Comparison of ENCODE assay signal across 17 cellular contexts in genomic region chr19:3459965-3460582, GRCh38. TPM values are rescaled to one million over a fixed set of nuclear protein-coding genes. Genes with fewer than 3 reads are reported as not detected.
A peak's percentile ranks its signal among the peaks of the same experiment; 100 is the strongest.
DNase-seq lines count a peak whose midpoint lies in the region; ATAC-seq, FAIRE-seq and TF ChIP-seq lines count a peak whose summit lies in the region.
"Had no signal": no experiment of that assay in that cellular context is flagged by ENCODE, and none has a peak within 500 bp of the region (broad histone marks: within the 10 kb centered on the region; RNA-seq: fewer than 3 reads in every experiment).

No MANE protein-coding gene starts in this region.

- H3K4me3 ChIP-seq in A549 (no peak overlapping the region), body of pancreas (no peak overlapping the region), left lung (no peak overlapping the region), gastrocnemius medialis (no peak overlapping the region), MG63 (no peak overlapping the region)

- TF ChIP-seq EP300 in A549 (IDR thresholded peaks at IDR 0.05): no peak

- FAIRE-seq in A549 (lab: Jason Lieb, UNC): no peak
- FAIRE-seq: H1 had no signal

- peak overlapping the region; percentile 91 to 95 for H3K27ac ChIP-seq in A549
- peak overlapping the region; percentile 66 to 79 (median 72) for H3K27ac ChIP-seq in body of pancreas
- H3K27ac ChIP-seq in left lung: peak overlapping the region; percentile 70 to 95
- peak overlapping the region; percentile 77 to 82 (median 79) for H3K27ac ChIP-seq in gastrocnemius medialis

- H3K4me1 Mint-ChIP-seq in activated CD4-positive, alpha-beta memory T cell treated with anti-CD3 and anti-CD28 coated beads, Interleukin-2, amount 10 ng/mL, durations not matched to agents 7 days and 5 days: peaks cover 2% of the 10 kb centered on the region
- H3K4me1 Mint-ChIP-seq: central memory CD8-positive, alpha-beta T cell had no signal

- peaks cover 63% of the 10 kb centered on the region for H3K4me1 ChIP-seq in A549
- peaks cover 31% of the 10 kb centered on the region for H3K4me1 ChIP-seq in body of pancreas
- H3K4me1 ChIP-seq in left lung: peaks cover 20 to 33% of the 10 kb centered on the region in 2 donors
- H3K4me1 ChIP-seq in gastrocnemius medialis: peaks cover 20 to 26% of the 10 kb centered on the region in 2 donors

- no peak for TF ChIP-seq RAD21 in A549 (conservative IDR thresholded peaks at IDR 0.05 in 1 of 2, IDR thresholded peaks at IDR 0.05 in 1 of 2)

- no peak for DNase-seq in A549 (ENCODE audit: low read depth in 1 of 2, low spot score in 1 of 2)
- DNase-seq in body of pancreas: no peak
- no peak for DNase-seq in left lung
- no peak for DNase-seq in gastrocnemius medialis
- no peak for DNase-seq in activated effector memory CD4-positive, alpha-beta T cell treated with Interleukin-2 at 50 U/mL for 16 hours
- no peak for DNase-seq in MG63
- DNase-seq in activated CD4-positive, alpha-beta memory T cell treated with anti-CD3 and anti-CD28 coated beads, Interleukin-2, amount 10 ng/mL, durations not matched to agents 7 days and 5 days: no peak
- no peak for DNase-seq in anterior cingulate cortex (lab: John Stamatoyannopoulos, UW)
- DNase-seq: activated CD8-positive, alpha-beta memory T cell treated with anti-CD3 and anti-CD28 coated beads for 24 hours; activated naive CD4-positive, alpha-beta T cell treated with Interleukin-2 at 50 U/mL for 16 hours; Caco-2; NCI-H2029 had no signal

- intact Hi-C loops in body of pancreas (cut with DNase I): no loop called here
- intact Hi-C loops in left lung (cut with DNase I): no loop called here
- intact Hi-C loops in gastrocnemius medialis (cut with DNase I; ENCODE audit: low total_unique reads): no loop called here

- TF ChIP-seq CTCF in A549 (IDR thresholded peaks at IDR 0.05) (no peak), body of pancreas (IDR thresholded peaks at IDR 0.05) (no peak), left lung (IDR thresholded peaks at IDR 0.05) (no peak), gastrocnemius medialis (IDR thresholded peaks at IDR 0.05 in 4 of 5, conservative IDR thresholded peaks at IDR 0.05 in 1 of 5) (no peak)

- 83% methylated on average over 13 of the region's 15 CpGs for WGBS in A549 (ENCODE audit: missing lambda C conversion rate)
- 81 to 90% methylated on average over 12 to 15 of the region's 15 CpGs for WGBS in body of pancreas, 2 donors

- in situ Hi-C loops in gastrocnemius medialis (cut with MboI; ENCODE audit: low sequenced_read_pairs in 4 of 4): no loop called here

- H3K9me3 ChIP-seq in A549 (no peaks in the 10 kb centered on the region), body of pancreas (no peaks in the 10 kb centered on the region), left lung (no peaks in the 10 kb centered on the region), gastrocnemius medialis (no peaks in the 10 kb centered on the region), MG63 (no peaks in the 10 kb centered on the region)
- H3K9me3 ChIP-seq: Caco-2 had no signal

- no peak for ATAC-seq in A549
- ATAC-seq in body of pancreas: peak; percentile 3
- ATAC-seq in left lung: no peak
- no peak for ATAC-seq in gastrocnemius medialis

- H3K27me3 ChIP-seq in body of pancreas (no peaks in the 10 kb centered on the region), left lung (no peaks in the 10 kb centered on the region), gastrocnemius medialis (no peaks in the 10 kb centered on the region), MG63 (no peaks in the 10 kb centered on the region)

- H3K27ac Mint-ChIP-seq in activated CD4-positive, alpha-beta memory T cell treated with anti-CD3 and anti-CD28 coated beads, Interleukin-2, amount 10 ng/mL, durations not matched to agents 7 days and 5 days: no peak overlapping the region

- H3K36me3 Mint-ChIP-seq in activated CD4-positive, alpha-beta memory T cell treated with anti-CD3 and anti-CD28 coated beads, Interleukin-2, amount 10 ng/mL, durations not matched to agents 7 days and 5 days (ENCODE audit: low read depth): no peaks in the 10 kb centered on the region

- no peaks in the 10 kb centered on the region for H3K9me3 Mint-ChIP-seq in activated CD4-positive, alpha-beta memory T cell treated with anti-CD3 and anti-CD28 coated beads, Interleukin-2, amount 10 ng/mL, durations not matched to agents 7 days and 5 days
- H3K9me3 Mint-ChIP-seq: central memory CD8-positive, alpha-beta T cell had no signal

- H3K4me2 ChIP-seq in A549: peak overlapping the region; percentile 82

- no peak overlapping the region for H3K4me3 Mint-ChIP-seq in activated CD4-positive, alpha-beta memory T cell treated with anti-CD3 and anti-CD28 coated beads, Interleukin-2, amount 10 ng/mL, durations not matched to agents 7 days and 5 days
- H3K4me3 Mint-ChIP-seq: central memory CD8-positive, alpha-beta T cell had no signal

- TF ChIP-seq POLR2A in A549 (IDR thresholded peaks at IDR 0.05; ENCODE audit: low read length): no peak
- TF ChIP-seq POLR2A in body of pancreas (IDR thresholded peaks at IDR 0.05): no peak
- TF ChIP-seq POLR2A in gastrocnemius medialis (IDR thresholded peaks at IDR 0.05): no peak

- CTCF ChIA-PET in A549 (lab: Yijun Ruan, JAX): interaction anchor here (1.3 to 3.1 kb wide), 3 partner anchors 8 to 13 kb away, joined by 3 to 18 read pairs (median 15); no protein-coding TSS in a partner anchor
- CTCF ChIA-PET in activated CD4-positive, alpha-beta memory T cell treated with anti-CD3 and anti-CD28 coated beads, Interleukin-2, amount 10 ng/mL, durations not matched to agents 7 days and 5 days (lab: Charles Lee): interaction anchor here (2.1 kb wide), 1 partner anchor 155 kb away, joined by 5 read pairs; no protein-coding TSS in a partner anchor

- POLR2A ChIA-PET in A549 (lab: Yijun Ruan, JAX): no interaction called here
- POLR2A ChIA-PET in activated CD4-positive, alpha-beta memory T cell treated with anti-CD3 and anti-CD28 coated beads, Interleukin-2, amount 10 ng/mL, durations not matched to agents 7 days and 5 days (lab: Charles Lee): interaction anchor here (0.7 kb wide), 1 partner anchor 22 kb away, joined by 3 read pairs; no protein-coding TSS in a partner anchor

- peaks cover 8 to 15% of the 10 kb centered on the region in 2 donors for H3K36me3 ChIP-seq in body of pancreas (replicated peaks in 1 of 2; ENCODE audit: insufficient read depth in 1 of 2, low read depth in 2 of 2)
- peaks cover 0 to 94% of the 10 kb centered on the region in 2 donors for H3K36me3 ChIP-seq in left lung
- peaks cover 0 to 52% of the 10 kb centered on the region in 2 donors for H3K36me3 ChIP-seq in gastrocnemius medialis
- H3K36me3 ChIP-seq in MG63: peaks cover 4% of the 10 kb centered on the region

- H3K27me3 Mint-ChIP-seq in activated CD4-positive, alpha-beta memory T cell treated with anti-CD3 and anti-CD28 coated beads, Interleukin-2, amount 10 ng/mL, durations not matched to agents 7 days and 5 days: no peaks in the 10 kb centered on the region
- H3K27me3 Mint-ChIP-seq: central memory CD8-positive, alpha-beta T cell had no signal

RNA-seq across cellular contexts. Expression of gene SMIM24, which starts 20.3 kb away (rescaled TPM):
- polyA plus RNA-seq in A549 (2011; rRNA removed) (1.1 and 1.2 TPM in 2 replicates), A549 (2017; fragmentation: RNase III; extraction: RNeasy Plus Mini Kit Qiagen cat#74134 plus additional on column Dnase treatment) (0.62 to 1.0 TPM (median 0.67 TPM) in 3 replicates)
- polyA plus RNA-seq in A549 (2012; cell fraction: cytosol; rRNA removed): 0.26 and 0.47 TPM in 2 replicates
- polyA plus RNA-seq in A549 (2012; cell fraction: nucleus; rRNA removed): 0.14 TPM in 1 of 2 replicates, not detected in the other
- polyA minus RNA-seq in A549 (2011; rRNA and poly(A)+ RNA removed): 0.44 and 1.4 TPM in 2 replicates
- total RNA-seq in body of pancreas (10 to 100 TPM in 1 of 2 donors, 1 to 10 TPM in 1; 7.6 to 11.4 TPM), left lung (not detected), gastrocnemius medialis (not detected)
- not detected in 2 replicates for total RNA-seq in MG63 (2014; rRNA removed; shearing (Covaris generic); ENCODE audit: low replicate concordance)
- not detected for total RNA-seq in activated CD4-positive, alpha-beta memory T cell treated with anti-CD3 and anti-CD28 coated beads, Interleukin-2, amount 10 ng/mL, durations not matched to agents 7 days and 5 days
- total RNA-seq: SK-MEL-5, subcutaneous adipose tissue had no signal

RNA-seq across cellular contexts. Expression of gene SMIM44, which starts 23.2 kb away (rescaled TPM):
- polyA plus RNA-seq in A549 (2011; rRNA removed) (not detected in 2 replicates), A549 (2017; fragmentation: RNase III; extraction: RNeasy Plus Mini Kit Qiagen cat#74134 plus additional on column Dnase treatment) (not detected in 3 replicates)
- not detected in 2 replicates for polyA plus RNA-seq in A549 (2012; cell fraction: cytosol; rRNA removed)
- not detected in 2 replicates for polyA plus RNA-seq in A549 (2012; cell fraction: nucleus; rRNA removed)
- not detected in 2 replicates for polyA minus RNA-seq in A549 (2011; rRNA and poly(A)+ RNA removed)
- total RNA-seq in body of pancreas (not detected), left lung (not detected), gastrocnemius medialis (not detected)
- not detected in 2 replicates for total RNA-seq in MG63 (2014; rRNA removed; shearing (Covaris generic); ENCODE audit: low replicate concordance)
- total RNA-seq in activated CD4-positive, alpha-beta memory T cell treated with anti-CD3 and anti-CD28 coated beads, Interleukin-2, amount 10 ng/mL, durations not matched to agents 7 days and 5 days: not detected
- total RNA-seq: Caco-2, H1, renal cortical epithelial cell, SK-MEL-5, subcutaneous adipose tissue had no signal
- polyA plus RNA-seq: H1 had no signal

RNA-seq across cellular contexts. Expression of gene DOHH, which starts 40.4 kb away (rescaled TPM):
- polyA plus RNA-seq in A549 (2011; rRNA removed) (3.3 and 4.6 TPM in 2 replicates), A549 (2017; fragmentation: RNase III; extraction: RNeasy Plus Mini Kit Qiagen cat#74134 plus additional on column Dnase treatment) (12.1 to 14.2 TPM (median 13.3 TPM) in 3 replicates)
- 14.9 and 17.8 TPM in 2 replicates for polyA plus RNA-seq in A549 (2012; cell fraction: cytosol; rRNA removed)
- polyA plus RNA-seq in A549 (2012; cell fraction: nucleus; rRNA removed): 19.2 and 29.3 TPM in 2 replicates
- polyA minus RNA-seq in A549 (2011; rRNA and poly(A)+ RNA removed): 1.1 and 2.2 TPM in 2 replicates
- total RNA-seq in body of pancreas (10 to 100 TPM in 1 of 2 donors, 1 to 10 TPM in 1; 9.3 to 17.5 TPM), left lung (10 to 100 TPM; 11.8 to 14.1 TPM), gastrocnemius medialis (10 to 100 TPM; 15.3 to 59.5 (median 42.8) TPM)
- 20.8 and 34.5 TPM in 2 replicates for total RNA-seq in MG63 (2014; rRNA removed; shearing (Covaris generic); ENCODE audit: low replicate concordance)
- 10 to 100 TPM; 11.1 to 11.8 TPM for total RNA-seq in activated CD4-positive, alpha-beta memory T cell treated with anti-CD3 and anti-CD28 coated beads, Interleukin-2, amount 10 ng/mL, durations not matched to agents 7 days and 5 days

RNA-seq across cellular contexts. Expression of gene FZR1, which starts 46.0 kb away (rescaled TPM):
- polyA plus RNA-seq in A549 (2011; rRNA removed): 13.9 and 14.4 TPM in 2 replicates
- 30.1 and 34.7 TPM in 2 replicates for polyA plus RNA-seq in A549 (2012; cell fraction: cytosol; rRNA removed)
- polyA plus RNA-seq in A549 (2012; cell fraction: nucleus; rRNA removed): 67.4 and 92.3 TPM in 2 replicates
- 15.5 to 19.1 TPM (median 18.1 TPM) in 3 replicates for polyA plus RNA-seq in A549 (2017; fragmentation: RNase III; extraction: RNeasy Plus Mini Kit Qiagen cat#74134 plus additional on column Dnase treatment)
- polyA minus RNA-seq in A549 (2011; rRNA and poly(A)+ RNA removed): 13.8 and 22.6 TPM in 2 replicates
- 10 to 100 TPM; 16.6 to 20.1 TPM for total RNA-seq in body of pancreas
- total RNA-seq in left lung: 10 to 100 TPM; 33.4 to 39.5 TPM
- 10 to 100 TPM; 15.9 to 32.0 (median 21.0) TPM for total RNA-seq in gastrocnemius medialis
- 20.8 and 31.1 TPM in 2 replicates for total RNA-seq in MG63 (2014; rRNA removed; shearing (Covaris generic); ENCODE audit: low replicate concordance)
- total RNA-seq in activated CD4-positive, alpha-beta memory T cell treated with anti-CD3 and anti-CD28 coated beads, Interleukin-2, amount 10 ng/mL, durations not matched to agents 7 days and 5 days: 10 to 100 TPM; 72.2 to 75.6 TPM
